ENCODE assay signal across 23 cellular contexts in genomic region chr6:71619836-71620235, GRCh38.
DNase-seq lines count a peak whose midpoint lies in the region; ATAC-seq, FAIRE-seq and TF ChIP-seq lines count a peak whose summit lies in the region.
"Had no signal": no experiment of that assay in that cellular context is flagged by ENCODE, and none has a peak within 500 bp of the region (broad histone marks: within the 10 kb centered on the region; RNA-seq: fewer than 3 reads in every experiment).

No MANE protein-coding gene starts in this region.

- H3K4me3 Mint-ChIP-seq in GM23338, result no peak overlapping the region
- no peak overlapping the region for H3K4me3 Mint-ChIP-seq in T-helper 17 cell
- H3K4me3 Mint-ChIP-seq: CD8-positive, alpha-beta T cell; IgD-negative memory B cell; T-helper 2 cell treated with Interferon-gamma antibody and Interleukin-4, amounts not matched to agents 5 μg/mL and 100 μg/mL, for 36 hours had no signal

- no peaks in the 10 kb centered on the region; the same call in 1 of the 2 replicates for H3K9me2 ChIP-seq in GM23338 (ENCODE audit: insufficient read depth)

- H3K4me1 ChIP-seq in GM23338 (ENCODE audit: insufficient read depth), result no peaks in the 10 kb centered on the region
- H3K4me1 ChIP-seq: Peyer's patch had no signal

- no peak overlapping the region for H3K27ac ChIP-seq in GM23338 (ENCODE audit: low read depth)
- H3K27ac ChIP-seq: Peyer's patch had no signal

- no peaks in the 10 kb centered on the region for H3F3A ChIP-seq in GM23338 (replicated peaks; ENCODE audit: low read depth)

- peak overlapping the region; percentile 87 for H2AFZ ChIP-seq in GM23338

- TF ChIP-seq CTCF in AG10803 (conservative IDR thresholded peaks at IDR 0.05; ENCODE audit: low read length) (no peak), GM23338 (conservative IDR thresholded peaks at IDR 0.05; ENCODE audit: low read depth in 2 of 2) (no peak)

- no peak overlapping the region for H3K4me3 ChIP-seq in AG10803 (ENCODE audit: low read length)
- no peak overlapping the region for H3K4me3 ChIP-seq in GM23338
- H3K4me3 ChIP-seq: GM12878, Peyer's patch had no signal

- H3K4me1 Mint-ChIP-seq in GM23338 (no peaks in the 10 kb centered on the region), T-helper 17 cell (no peaks in the 10 kb centered on the region)

- TF ChIP-seq POLR2A in H54 (IDR thresholded peaks at IDR 0.05; ENCODE audit: low read depth, low read length), result no peak

- FAIRE-seq in H54 (lab: Jason Lieb, UNC), result no peak
- FAIRE-seq: GM12878, H1 had no signal

- peaks cover 4% of the 10 kb centered on the region for H3K36me3 Mint-ChIP-seq in GM23338 (ENCODE audit: low read depth)
- H3K36me3 Mint-ChIP-seq in T-helper 17 cell (ENCODE audit: low read depth), result no peaks in the 10 kb centered on the region
- H3K36me3 Mint-ChIP-seq: CD8-positive, alpha-beta T cell; IgD-negative memory B cell had no signal

- no peaks in the 10 kb centered on the region for H4K20me1 ChIP-seq in GM23338 (replicated peaks; ENCODE audit: insufficient read depth)

- DNase-seq in AG10803 (ENCODE audit: low read depth), result peak; percentile 48
- DNase-seq in GM23338 (ENCODE audit: low spot score), result no peak
- DNase-seq in cerebellar cortex (ENCODE audit: low spot score), result peak; percentile 47
- DNase-seq in stromal cell of bone marrow (ENCODE audit: low read depth), result peak; percentile 54
- DNase-seq in H54 (ENCODE audit: insufficient read length, low spot score), result no peak
- DNase-seq in T-helper 17 cell, result no peak
- DNase-seq: Calu3; CD8-positive, alpha-beta T cell; DMS153; NCI-H1048; NCI-H1436; NCI-H187 treated with DMSO at 0.1 percent for 48 hours; NCI-H345; NCI-H524; NCI-H774; NK-92 treated with Interleukin-12 subunit alpha and Interleukin-12 subunit beta, amount 100 ng/mL, for 24 hours; Peyer's patch had no signal

- no peaks in the 10 kb centered on the region for H3K79me2 ChIP-seq in GM23338 (replicated peaks; ENCODE audit: insufficient read depth)

- peaks cover 6% of the 10 kb centered on the region for H3K9me3 Mint-ChIP-seq in GM23338

- H3K27me3 ChIP-seq in GM23338 (ENCODE audit: insufficient read depth), result no peaks in the 10 kb centered on the region
- H3K27me3 ChIP-seq: Peyer's patch had no signal

- H3K27me3 Mint-ChIP-seq in GM23338 (ENCODE audit: insufficient read depth, low read depth, poor library complexity) (peaks cover 2% of the 10 kb centered on the region), T-helper 17 cell (no peaks in the 10 kb centered on the region)
- H3K27me3 Mint-ChIP-seq: IgD-negative memory B cell had no signal

- no peak overlapping the region for H3K4me2 ChIP-seq in GM23338

- H3K27ac Mint-ChIP-seq in GM23338 (no peak overlapping the region), T-helper 17 cell (no peak overlapping the region)
- H3K27ac Mint-ChIP-seq: CD8-positive, alpha-beta T cell; IgD-negative memory B cell; T-helper 2 cell treated with Interferon-gamma antibody and Interleukin-4, amounts not matched to agents 5 μg/mL and 100 μg/mL, for 36 hours had no signal

- H3K36me3 ChIP-seq in GM23338 (ENCODE audit: insufficient read depth), result no peaks in the 10 kb centered on the region
- H3K36me3 ChIP-seq: Peyer's patch had no signal

- H3K9me3 ChIP-seq in T-helper 17 cell (ENCODE audit: control insufficient read depth, low read length, poor library complexity, severe bottlenecking), result no peaks in the 10 kb centered on the region
- H3K9me3 ChIP-seq: Peyer's patch had no signal

- ATAC-seq in GM23338 (no peak), HG03342 (IDR thresholded peaks at IDR 0.05; ENCODE audit: unreplicated experiment) (no peak), T-helper 17 cell (no peak)
- ATAC-seq: CD8-positive, alpha-beta T cell; GM12878; SK-N-SH treated with all-trans-retinoic acid at 6 μM for 48 hours had no signal

TF ChIP-seq in GM23338, 12 proteins besides CTCF, POLR2A, EP300 and RAD21 (continues in another document):
- TF ChIP-seq STAT1 (IDR thresholded peaks at IDR 0.05; ENCODE audit: unreplicated experiment) (no peak), ZNF114 (CRISPR knock-in tag; IDR thresholded peaks at IDR 0.05) (no peak), POLR2AphosphoS5 (IDR thresholded peaks at IDR 0.05; ENCODE audit: low read depth) (no peak), REST (IDR thresholded peaks at IDR 0.05; ENCODE audit: unreplicated experiment) (no peak), JUNB (IDR thresholded peaks at IDR 0.05; ENCODE audit: unreplicated experiment) (no peak), NANOG (IDR thresholded peaks at IDR 0.05; ENCODE audit: borderline replicate concordance) (no peak)
- TF ChIP-seq, protein P1, sequence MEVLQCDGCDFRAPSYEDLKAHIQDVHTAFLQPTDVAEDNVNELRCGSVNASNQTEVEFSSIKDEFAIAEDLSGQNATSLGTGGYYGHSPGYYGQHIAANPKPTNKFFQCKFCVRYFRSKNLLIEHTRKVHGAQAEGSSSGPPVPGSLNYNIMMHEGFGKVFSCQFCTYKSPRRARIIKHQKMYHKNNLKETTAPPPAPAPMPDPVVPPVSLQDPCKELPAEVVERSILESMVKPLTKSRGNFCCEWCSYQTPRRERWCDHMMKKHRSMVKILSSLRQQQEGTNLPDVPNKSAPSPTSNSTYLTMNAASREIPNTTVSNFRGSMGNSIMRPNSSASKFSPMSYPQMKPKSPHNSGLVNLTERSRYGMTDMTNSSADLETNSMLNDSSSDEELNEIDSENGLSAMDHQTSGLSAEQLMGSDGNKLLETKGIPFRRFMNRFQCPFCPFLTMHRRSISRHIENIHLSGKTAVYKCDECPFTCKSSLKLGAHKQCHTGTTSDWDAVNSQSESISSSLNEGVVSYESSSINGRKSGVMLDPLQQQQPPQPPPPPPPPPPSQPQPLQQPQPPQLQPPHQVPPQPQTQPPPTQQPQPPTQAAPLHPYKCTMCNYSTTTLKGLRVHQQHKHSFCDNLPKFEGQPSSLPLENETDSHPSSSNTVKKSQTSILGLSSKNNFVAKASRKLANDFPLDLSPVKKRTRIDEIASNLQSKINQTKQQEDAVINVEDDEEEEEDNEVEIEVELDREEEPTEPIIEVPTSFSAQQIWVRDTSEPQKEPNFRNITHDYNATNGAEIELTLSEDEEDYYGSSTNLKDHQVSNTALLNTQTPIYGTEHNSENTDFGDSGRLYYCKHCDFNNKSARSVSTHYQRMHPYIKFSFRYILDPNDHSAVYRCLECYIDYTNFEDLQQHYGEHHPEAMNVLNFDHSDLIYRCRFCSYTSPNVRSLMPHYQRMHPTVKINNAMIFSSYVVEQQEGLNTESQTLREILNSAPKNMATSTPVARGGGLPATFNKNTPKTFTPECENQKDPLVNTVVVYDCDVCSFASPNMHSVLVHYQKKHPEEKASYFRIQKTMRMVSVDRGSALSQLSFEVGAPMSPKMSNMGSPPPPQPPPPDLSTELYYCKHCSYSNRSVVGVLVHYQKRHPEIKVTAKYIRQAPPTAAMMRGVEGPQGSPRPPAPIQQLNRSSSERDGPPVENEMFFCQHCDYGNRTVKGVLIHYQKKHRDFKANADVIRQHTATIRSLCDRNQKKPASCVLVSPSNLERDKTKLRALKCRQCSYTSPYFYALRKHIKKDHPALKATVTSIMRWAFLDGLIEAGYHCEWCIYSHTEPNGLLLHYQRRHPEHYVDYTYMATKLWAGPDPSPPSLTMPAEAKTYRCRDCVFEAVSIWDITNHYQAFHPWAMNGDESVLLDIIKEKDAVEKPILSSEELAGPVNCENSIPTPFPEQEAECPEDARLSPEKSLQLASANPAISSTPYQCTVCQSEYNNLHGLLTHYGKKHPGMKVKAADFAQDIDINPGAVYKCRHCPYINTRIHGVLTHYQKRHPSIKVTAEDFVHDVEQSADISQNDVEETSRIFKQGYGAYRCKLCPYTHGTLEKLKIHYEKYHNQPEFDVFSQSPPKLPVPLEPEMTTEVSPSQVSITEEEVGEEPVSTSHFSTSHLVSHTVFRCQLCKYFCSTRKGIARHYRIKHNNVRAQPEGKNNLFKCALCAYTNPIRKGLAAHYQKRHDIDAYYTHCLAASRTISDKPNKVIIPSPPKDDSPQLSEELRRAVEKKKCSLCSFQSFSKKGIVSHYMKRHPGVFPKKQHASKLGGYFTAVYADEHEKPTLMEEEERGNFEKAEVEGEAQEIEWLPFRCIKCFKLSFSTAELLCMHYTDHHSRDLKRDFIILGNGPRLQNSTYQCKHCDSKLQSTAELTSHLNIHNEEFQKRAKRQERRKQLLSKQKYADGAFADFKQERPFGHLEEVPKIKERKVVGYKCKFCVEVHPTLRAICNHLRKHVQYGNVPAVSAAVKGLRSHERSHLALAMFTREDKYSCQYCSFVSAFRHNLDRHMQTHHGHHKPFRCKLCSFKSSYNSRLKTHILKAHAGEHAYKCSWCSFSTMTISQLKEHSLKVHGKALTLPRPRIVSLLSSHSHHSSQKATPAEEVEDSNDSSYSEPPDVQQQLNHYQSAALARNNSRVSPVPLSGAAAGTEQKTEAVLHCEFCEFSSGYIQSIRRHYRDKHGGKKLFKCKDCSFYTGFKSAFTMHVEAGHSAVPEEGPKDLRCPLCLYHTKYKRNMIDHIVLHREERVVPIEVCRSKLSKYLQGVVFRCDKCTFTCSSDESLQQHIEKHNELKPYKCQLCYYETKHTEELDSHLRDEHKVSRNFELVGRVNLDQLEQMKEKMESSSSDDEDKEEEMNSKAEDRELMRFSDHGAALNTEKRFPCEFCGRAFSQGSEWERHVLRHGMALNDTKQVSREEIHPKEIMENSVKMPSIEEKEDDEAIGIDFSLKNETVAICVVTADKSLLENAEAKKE (CRISPR knock-in tag; IDR thresholded peaks at IDR 0.05), result no peak

Comparison
In these comparisons a context has a peak if more than half of its experiments do, and no peak if none do; other contexts are left out.
1. DNase-seq: peak in AG10803 (single experiment), cerebellar cortex (single experiment) and stromal cell of bone marrow (single experiment); none in GM23338 (single experiment), H54 (single experiment) and T-helper 17 cell (0 of 3).